ENCODE assay signal across 8 cellular contexts in genomic region chr13:21603531-21604448, GRCh38. TPM values are rescaled to one million over a fixed set of nuclear protein-coding genes. Genes with fewer than 3 reads are reported as not detected.
A peak's percentile ranks its signal among the peaks of the same experiment; 100 is the strongest.
DNase-seq lines count a peak whose midpoint lies in the region; ATAC-seq and TF ChIP-seq lines count a peak whose summit lies in the region.

TSS of gene MICU2 (minus strand) at chr13:21604170. CDS start at chr13:21604148, 22 bp downstream.

- H3K27me3 ChIP-seq in HUES64 (ENCODE audit: insufficient read depth, low read length), result peaks cover 24% of the 10 kb centered on the region

- no peak for TF ChIP-seq CTCF in OCI-LY7 (conservative IDR thresholded peaks at IDR 0.05; ENCODE audit: low read length)

- no TSS peak for BruUV-seq in OCI-LY7 (replicated peaks; lab: Mats Ljungman, UMichigan)

- peak within 1 kb of the TSS; percentile 99 for H3K27ac ChIP-seq in HUES64 (ENCODE audit: low read depth, low read length)
- H3K27ac ChIP-seq in OCI-LY7 (ENCODE audit: low read depth, low read length, poor library complexity, severe bottlenecking), result peak within 1 kb of the TSS; percentile 73

- no peaks in the 10 kb centered on the region for H4K20me1 ChIP-seq in OCI-LY7 (ENCODE audit: insufficient read depth, low read length)

- H3K36me3 ChIP-seq in HUES64 (ENCODE audit: insufficient read depth, low read length), result peaks cover 10% of the 10 kb centered on the region; the same call in 1 of the 2 replicates
- H3K36me3 ChIP-seq in OCI-LY7 (ENCODE audit: insufficient read depth, low read length), result peaks cover 13% of the 10 kb centered on the region

- no peaks in the 10 kb centered on the region for H3K9me2 ChIP-seq in OCI-LY7 (ENCODE audit: insufficient read depth, low read length)

- H2AFZ ChIP-seq in OCI-LY7 (ENCODE audit: low read length), result peak within 1 kb of the TSS; percentile 77; the same call in 1 of the 2 replicates

- POLR2A ChIA-PET in OCI-LY7 (lab: Charles Lee), result interaction anchor here (0.6 to 3.4 kb wide), 18 partner anchors 8 to 1565 kb away, joined by 3 to 15 read pairs (median 5); partner anchors contain the start of genes MRPL57 and SKA3

- DNase-seq in D341Med (ENCODE audit: low spot score) (peak; percentile 94), OCI-LY7 (ENCODE audit: low spot score) (peak; percentile 97), activated T-cell treated with anti-CD3 and anti-CD28 coated beads for 24 hours (ENCODE audit: low read depth) (peak; percentile 93), epidermal melanocyte (ENCODE audit: insufficient read length, low spot score) (peak; percentile 87), middle frontal gyrus (ENCODE audit: extremely low spot score, low spot score) (peak; percentile 90)
- DNase-seq in stimulated activated CD8-positive, alpha-beta memory T cell treated with anti-CD3 and anti-CD28 coated beads, Interleukin-2, amount 100 ng/mL, for 48 hours (ENCODE audit: low read depth in 2 of 2), result peak; percentile 87 to 91

- WGBS in HUES64, result under 1% methylated on average over 77 of the region's 77 CpGs

- H3K9me3 ChIP-seq in HUES64 (ENCODE audit: insufficient read depth, low read depth, low read length), result no peaks in the 10 kb centered on the region
- H3K9me3 ChIP-seq in OCI-LY7 (ENCODE audit: low read length), result no peaks in the 10 kb centered on the region

- H3K4me1 ChIP-seq in HUES64 (ENCODE audit: insufficient read depth, low read length) (peaks cover 6% of the 10 kb centered on the region), OCI-LY7 (ENCODE audit: insufficient read depth, low read length, poor library complexity, severe bottlenecking) (peaks cover 13% of the 10 kb centered on the region)

- intact Hi-C loops in OCI-LY7 (cut with micrococcal nuclease; ENCODE audit: unreplicated experiment), result loop anchor here (1.0 to 5.0 kb wide), 3 partner anchors 67 to 426 kb away; partner anchors contain the start of genes MRPL57 and SKA3

- peak within 1 kb of the TSS; percentile 95 for H3K9ac ChIP-seq in HUES64 (ENCODE audit: low read depth, low read length)

- CTCF ChIA-PET in OCI-LY7 (lab: Charles Lee; ENCODE audit: unreplicated experiment), result interaction anchor here (1.0 kb wide), 1 partner anchor 13 kb away, joined by 3 read pairs; no protein-coding TSS in a partner anchor

- peaks cover 43% of the 10 kb centered on the region for H3K79me2 ChIP-seq in OCI-LY7 (ENCODE audit: insufficient read depth, low read depth, low read length)

- ATAC-seq in GM21447 (IDR thresholded peaks at IDR 0.05; ENCODE audit: unreplicated experiment), result peak; percentile 94

- H3K4me3 ChIP-seq in HUES64 (ENCODE audit: low read length), result peak within 1 kb of the TSS; percentile 85
- peak within 1 kb of the TSS; percentile 72 for H3K4me3 ChIP-seq in OCI-LY7 (ENCODE audit: low read depth, low read length, poor library complexity, severe bottlenecking)

- H3K4me2 ChIP-seq in OCI-LY7 (ENCODE audit: low read length), result peak within 1 kb of the TSS; percentile 82

RNA-seq across cellular contexts. Expression of gene MICU2, which starts in this region (rescaled TPM):
- 39.2 TPM for polyA plus RNA-seq in HUES64 (2013, experiment 1 of 2)
- polyA plus RNA-seq in HUES64 (2013, experiment 2 of 2), result 45.8 TPM
- 41.6 and 51.3 TPM in 2 replicates for total RNA-seq in OCI-LY7 (2014; rRNA removed; shearing (Covaris generic))
- 37.5 and 40.8 TPM in 2 replicates for total RNA-seq in OCI-LY7 (2022)

Comparison
In these comparisons a context has a peak if more than half of its experiments do, and no peak if none do; other contexts are left out.
1. Peak in every context shown above with its lines: DNase-seq, ATAC-seq, H3K4me3 ChIP-seq and H3K27ac ChIP-seq.